1 cellular context compared by ENCODE assay signal in genomic region chr10:113126506-113127192, GRCh38.
TF ChIP-seq lines count a peak whose summit lies in the region.

No MANE protein-coding gene starts in this region.

TF ChIP-seq in HepG2, 621 proteins besides CTCF, POLR2A, EP300 and RAD21 (continued from another document):
- TF ChIP-seq HMGXB4 (CRISPR knock-in tag; IDR thresholded peaks at IDR 0.05; ENCODE audit: borderline replicate concordance in 1 of 2, low read depth in 1 of 2) (no peak), TBL1XR1 (IDR thresholded peaks at IDR 0.05; ENCODE audit: borderline replicate concordance, low read length, partially characterized antibody) (no peak), KDM5A (IDR thresholded peaks at IDR 0.05; ENCODE audit: borderline replicate concordance, low read length) (no peak), KLF15 (CRISPR knock-in tag; IDR thresholded peaks at IDR 0.05; ENCODE audit: borderline replicate concordance) (no peak), HOXA5 (CRISPR knock-in tag; IDR thresholded peaks at IDR 0.05) (no peak), HNF1A (IDR thresholded peaks at IDR 0.05; ENCODE audit: low read depth) (no peak), HNF1A (CRISPR knock-in tag; IDR thresholded peaks at IDR 0.05; ENCODE audit: borderline replicate concordance) (no peak), SRF (IDR thresholded peaks at IDR 0.05; ENCODE audit: low read depth, low read length) (no peak), ZFP36L2 (CRISPR knock-in tag; IDR thresholded peaks at IDR 0.05) (no peak), ZNF850 (CRISPR knock-in tag; conservative IDR thresholded peaks at IDR 0.05) (no peak), KLF6 (CRISPR knock-in tag; IDR thresholded peaks at IDR 0.05) (no peak), HOXA3 (CRISPR knock-in tag; IDR thresholded peaks at IDR 0.05) (0 out of 2 replicates have a peak, but pooled peaks have one; percentile 31), ZNF607 (CRISPR knock-in tag; IDR thresholded peaks at IDR 0.05; ENCODE audit: borderline replicate concordance) (no peak), ZNF740 (CRISPR knock-in tag; IDR thresholded peaks at IDR 0.05) (no peak), SMARCE1 (IDR thresholded peaks at IDR 0.05; ENCODE audit: borderline replicate concordance) (no peak), MAFK (conservative IDR thresholded peaks at IDR 0.05 in 1 of 2, IDR thresholded peaks at IDR 0.05 in 1 of 2; ENCODE audit: low read length in 2 of 2) (no peak)
